In the genomic region with DNA sequence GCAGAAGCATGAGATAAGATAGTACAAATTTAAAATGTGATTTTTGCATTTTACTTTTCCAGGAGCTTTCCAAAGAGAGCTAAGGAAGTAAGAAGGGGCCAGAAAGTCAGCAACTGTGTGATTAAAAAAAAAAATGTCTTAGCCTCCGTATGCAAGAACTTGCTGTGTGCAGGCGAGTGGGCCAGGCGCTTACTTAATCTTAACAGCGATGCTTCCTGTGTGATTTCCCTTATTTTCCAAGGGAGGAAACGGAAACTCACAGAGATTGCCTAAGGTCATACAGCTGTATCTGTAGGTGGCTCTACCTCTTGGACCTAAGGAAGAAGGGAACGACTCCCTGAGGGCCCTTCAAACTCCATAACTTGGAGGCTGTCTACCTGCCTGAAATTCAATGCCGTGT, we compare ENCODE assay signal across 17 cellular contexts.
"Had no signal": no experiment of that assay in that cellular context is flagged by ENCODE, and none has a peak within 500 bp of the region (broad histone marks: within the 10 kb centered on the region; RNA-seq: fewer than 3 reads in every experiment).

No MANE protein-coding gene starts in this region.

- H3K9me3 Mint-ChIP-seq: activated naive CD8-positive, alpha-beta T cell treated with anti-CD3 and anti-CD28 coated beads for 36 hours; activated T-cell treated with anti-CD3 and anti-CD28 coated beads, Interleukin-2, amount 50 U/mL, for 72 hours; stimulated activated naive CD8-positive, alpha-beta T cell treated with anti-CD3 and anti-CD28 coated beads, Interleukin-15, amount 100 ng/mL, for 72 hours; T-helper 2 cell treated with Interferon-gamma antibody and Interleukin-4, amounts not matched to agents 5 μg/mL and 100 μg/mL, for 36 hours had no signal

- H3K4me3 ChIP-seq: neural progenitor cell, skin epidermis, testis had no signal

- H3K9ac ChIP-seq: neural progenitor cell, parathyroid adenoma had no signal

- H3K27ac Mint-ChIP-seq: activated naive CD8-positive, alpha-beta T cell treated with anti-CD3 and anti-CD28 coated beads for 36 hours; activated T-cell treated with anti-CD3 and anti-CD28 coated beads, Interleukin-2, amount 50 U/mL, for 72 hours; neural progenitor cell; T-helper 2 cell treated with Interferon-gamma antibody and Interleukin-4, amounts not matched to agents 5 μg/mL and 100 μg/mL, for 36 hours had no signal

- H3K9me3 ChIP-seq: testis had no signal

- H3K27me3 ChIP-seq: brain microvascular endothelial cell, testis had no signal

- H3K27ac ChIP-seq: brain microvascular endothelial cell, neural progenitor cell, parathyroid adenoma, skin epidermis, testis had no signal

- ATAC-seq: activated CD4-positive, CD25-positive, alpha-beta regulatory T cell treated with anti-CD3 and anti-CD28 coated beads, Interleukin-2, amount 50 U/mL, for 24 hours; activated T-cell treated with anti-CD3 and anti-CD28 coated beads, Interleukin-2, amount 50 U/mL, for 72 hours; esophagus mucosa; stimulated activated naive CD8-positive, alpha-beta T cell treated with anti-CD3 and anti-CD28 coated beads, Interleukin-15, amount 100 ng/mL, for 72 hours had no signal

- H3K4me3 Mint-ChIP-seq: activated naive CD8-positive, alpha-beta T cell treated with anti-CD3 and anti-CD28 coated beads for 36 hours; neural progenitor cell; stimulated activated naive CD8-positive, alpha-beta T cell treated with anti-CD3 and anti-CD28 coated beads, Interleukin-15, amount 100 ng/mL, for 72 hours; T-helper 2 cell treated with Interferon-gamma antibody and Interleukin-4, amounts not matched to agents 5 μg/mL and 100 μg/mL, for 36 hours had no signal

- H3K4me1 ChIP-seq: parathyroid adenoma had no signal

- H3K36me3 ChIP-seq: brain microvascular endothelial cell, neural progenitor cell had no signal

- H3K27me3 Mint-ChIP-seq: activated naive CD8-positive, alpha-beta T cell treated with anti-CD3 and anti-CD28 coated beads for 36 hours; stimulated activated naive CD8-positive, alpha-beta T cell treated with anti-CD3 and anti-CD28 coated beads, Interleukin-15, amount 100 ng/mL, for 72 hours had no signal

- DNase-seq: activated CD4-positive, alpha-beta T cell treated with anti-CD3 and anti-CD28 coated beads, Interleukin-2, amount 50 U/mL, for 48 hours; activated gamma-delta T cell treated with Interleukin-2 at 50 U/mL for 16 hours; activated naive CD8-positive, alpha-beta T cell treated with anti-CD3 and anti-CD28 coated beads for 36 hours; activated T-cell treated with anti-CD3 and anti-CD28 coated beads, Interleukin-2, amount 50 U/mL, for 72 hours; brain microvascular endothelial cell; cerebellar nuclear complex; dermis blood vessel endothelial cell; glutamatergic neuron; stimulated activated CD4-positive, alpha-beta T cell treated with anti-CD3 and anti-CD28 coated beads, Interleukin-4, amount 100 ng/mL, for 4 hours; stimulated activated naive CD8-positive, alpha-beta T cell treated with anti-CD3 and anti-CD28 coated beads, Interleukin-15, amount 100 ng/mL, for 72 hours; testis had no signal
